In genomic region chr6:15358579-15359327, GRCh38 we compare ENCODE assay signal across 9 cellular contexts.
A peak's percentile ranks its signal among the peaks of the same experiment; 100 is the strongest.
DNase-seq lines count a peak whose midpoint lies in the region; ATAC-seq and TF ChIP-seq lines count a peak whose summit lies in the region.
"Had no signal": no experiment of that assay in that cellular context is flagged by ENCODE, and none has a peak within 500 bp of the region (broad histone marks: within the 10 kb centered on the region; RNA-seq: fewer than 3 reads in every experiment).

No MANE protein-coding gene starts in this region.

- H3K4me2 ChIP-seq in BLaER1 (peak overlapping the region; percentile 80), PC-9 (no peak overlapping the region)

- DNase-seq in NB4 (ENCODE audit: low read depth) (peak; percentile 66), glomerular visceral epithelial cell (ENCODE audit: extremely low spot score) (peak; percentile 86), upper lobe of left lung (no peak), PC-9 (no peak)
- DNase-seq in effector memory CD8-positive, alpha-beta T cell: no peak

- H2AFZ ChIP-seq in PC-9: no peak overlapping the region

- no peaks in the 10 kb centered on the region for H3K9me3 Mint-ChIP-seq in effector memory CD8-positive, alpha-beta T cell

- BruUV-seq in PC-9 (replicated peaks; lab: Mats Ljungman, UMichigan): no TSS peak

- no peak overlapping the region for H3K4me3 ChIP-seq in BLaER1
- H3K4me3 ChIP-seq in NB4 (ENCODE audit: low read depth, low read length): no peak overlapping the region
- no peak overlapping the region for H3K4me3 ChIP-seq in upper lobe of left lung
- H3K4me3 ChIP-seq in PC-9: no peak overlapping the region

- H3K36me3 ChIP-seq in BLaER1 (peaks cover 19% of the 10 kb centered on the region), upper lobe of left lung (no peaks in the 10 kb centered on the region), PC-9 (ENCODE audit: low read depth) (no peaks in the 10 kb centered on the region)

- no peak for TF ChIP-seq EP300 in upper lobe of left lung (IDR thresholded peaks at IDR 0.05)

- H3K27ac Mint-ChIP-seq in effector memory CD8-positive, alpha-beta T cell: no peak overlapping the region
- H3K27ac Mint-ChIP-seq: activated naive CD8-positive, alpha-beta T cell had no signal

- ATAC-seq in GM21447 (IDR thresholded peaks at IDR 0.05; ENCODE audit: unreplicated experiment): peak; percentile 49
- ATAC-seq in GM21723 (IDR thresholded peaks at IDR 0.05; ENCODE audit: unreplicated experiment): no peak
- no peak for ATAC-seq in upper lobe of left lung (ENCODE audit: low FRiP score in 2 of 2)
- ATAC-seq in effector memory CD8-positive, alpha-beta T cell (replicated peaks): no peak

- no peaks in the 10 kb centered on the region for H3K27me3 Mint-ChIP-seq in effector memory CD8-positive, alpha-beta T cell
- H3K27me3 Mint-ChIP-seq: activated naive CD8-positive, alpha-beta T cell had no signal

- POLR2A ChIA-PET in PC-9 (lab: Charles Lee; ENCODE audit: unreplicated experiment): interaction anchor here (0.5 kb wide), 1 partner anchor 916 kb away, joined by 5 read pairs; no protein-coding TSS in a partner anchor

- CTCF ChIA-PET in PC-9 (lab: Charles Lee): interaction anchor here (0.6 kb wide), 1 partner anchor 10 kb away, joined by 6 read pairs; no protein-coding TSS in a partner anchor

- no peak overlapping the region for H3K27ac ChIP-seq in BLaER1
- H3K27ac ChIP-seq in upper lobe of left lung: no peak overlapping the region
- H3K27ac ChIP-seq in PC-9: no peak overlapping the region

- intact Hi-C loops in PC-9 (cut with micrococcal nuclease; ENCODE audit: unreplicated experiment): no loop called here

- H3K9me3 ChIP-seq in BLaER1 (no peaks in the 10 kb centered on the region; the same call in 1 of the 2 replicates), upper lobe of left lung (no peaks in the 10 kb centered on the region), PC-9 (ENCODE audit: insufficient read depth, low read depth) (no peaks in the 10 kb centered on the region)

- H3K4me1 ChIP-seq in BLaER1 (peaks cover 80% of the 10 kb centered on the region), upper lobe of left lung (peaks cover 5 to 33% (median 17%) of the 10 kb centered on the region in 4 donors), PC-9 (replicated peaks; ENCODE audit: insufficient read depth) (no peaks in the 10 kb centered on the region)

- H3K4me3 Mint-ChIP-seq in effector memory CD8-positive, alpha-beta T cell: no peak overlapping the region
- H3K4me3 Mint-ChIP-seq: activated naive CD8-positive, alpha-beta T cell had no signal

- TF ChIP-seq CTCF in NB4 (IDR thresholded peaks at IDR 0.05; ENCODE audit: low read depth, low read length) (no peak), upper lobe of left lung (IDR thresholded peaks at IDR 0.05) (no peak), PC-9 (conservative IDR thresholded peaks at IDR 0.05) (no peak)

- H3K4me1 Mint-ChIP-seq in effector memory CD8-positive, alpha-beta T cell (ENCODE audit: low read depth in 2 of 2): peaks cover 25 to 27% of the 10 kb centered on the region in 2 donors

- no peaks in the 10 kb centered on the region for H3K9me2 ChIP-seq in PC-9 (ENCODE audit: insufficient read depth)

- WGBS in upper lobe of left lung, 2 donors: 83 to 92% methylated on average over 9 of the region's 9 CpGs

- peaks cover 100% of the 10 kb centered on the region for H4K20me1 ChIP-seq in BLaER1
- peaks cover 28% of the 10 kb centered on the region for H4K20me1 ChIP-seq in PC-9 (ENCODE audit: insufficient read depth)

- H3K27me3 ChIP-seq in BLaER1: no peaks in the 10 kb centered on the region
- no peaks in the 10 kb centered on the region for H3K27me3 ChIP-seq in upper lobe of left lung
- no peaks in the 10 kb centered on the region for H3K27me3 ChIP-seq in PC-9 (ENCODE audit: insufficient read depth, low read depth)

- H3F3A ChIP-seq in PC-9 (ENCODE audit: insufficient read depth, low read depth): peaks cover 3% of the 10 kb centered on the region; the same call in 1 of the 2 replicates

- no peak for TF ChIP-seq POLR2A in NB4 (IDR thresholded peaks at IDR 0.05; ENCODE audit: extremely low read depth, insufficient read length)
- no peak for TF ChIP-seq POLR2A in upper lobe of left lung (IDR thresholded peaks at IDR 0.05)

- no peak overlapping the region for H3K9ac ChIP-seq in BLaER1

- H3K36me3 Mint-ChIP-seq in effector memory CD8-positive, alpha-beta T cell (ENCODE audit: insufficient read depth): peaks cover 8% of the 10 kb centered on the region
- H3K36me3 Mint-ChIP-seq: activated naive CD8-positive, alpha-beta T cell had no signal

- peaks cover 94% of the 10 kb centered on the region for H3K79me2 ChIP-seq in PC-9 (ENCODE audit: low read depth)

Comparison
In these comparisons a context has a peak if more than half of its experiments do, and no peak if none do; other contexts are left out.
1. DNase-seq: peak in NB4 (single experiment) and glomerular visceral epithelial cell (single experiment); none in upper lobe of left lung (0 of 2), effector memory CD8-positive, alpha-beta T cell (0 of 3) and PC-9 (0 of 2).